9 cellular contexts compared by ENCODE assay signal in the genomic region with DNA sequence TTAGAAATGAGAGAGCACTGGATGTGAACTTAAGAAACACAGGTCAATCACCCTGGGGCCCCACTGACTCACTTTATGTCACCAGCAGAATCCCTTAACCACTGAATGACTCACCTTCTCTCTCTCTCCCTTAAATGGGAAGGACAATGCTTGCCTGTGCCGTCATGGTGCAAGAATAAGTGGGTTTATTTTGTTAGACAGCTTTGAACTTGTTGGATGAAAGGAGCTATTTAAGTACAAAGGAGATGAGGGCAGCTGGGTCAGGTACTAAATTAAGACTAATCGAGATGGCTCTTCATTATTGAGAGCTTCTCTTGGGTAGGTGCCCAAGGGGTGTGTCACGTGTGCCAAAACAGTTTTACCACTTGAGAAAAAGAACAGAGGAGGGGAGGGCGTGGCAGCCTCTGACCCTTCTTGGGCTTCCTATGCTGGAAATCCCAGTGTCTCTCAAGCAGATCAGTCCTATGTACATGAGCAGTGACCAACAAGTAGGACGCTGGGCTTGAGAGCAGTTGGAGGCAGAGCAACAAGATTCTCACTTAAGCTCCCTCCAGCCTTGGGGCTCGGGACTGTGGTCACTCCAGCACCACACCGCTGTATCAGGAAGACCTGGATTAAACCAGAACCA. TPM values are rescaled to one million over a fixed set of nuclear protein-coding genes. Genes with fewer than 3 reads are reported as not detected.
DNase-seq lines count a peak whose midpoint lies in the region; ATAC-seq and TF ChIP-seq lines count a peak whose summit lies in the region.
"Had no signal": no experiment of that assay in that cellular context is flagged by ENCODE, and none has a peak within 500 bp of the region (broad histone marks: within the 10 kb centered on the region; RNA-seq: fewer than 3 reads in every experiment).

No MANE protein-coding gene starts in this region.

- peaks cover 2% of the 10 kb centered on the region for H3K27me3 Mint-ChIP-seq in chondrocyte (ENCODE audit: low read depth)

- peaks cover 14% of the 10 kb centered on the region for H3K4me1 Mint-ChIP-seq in chondrocyte (ENCODE audit: low read depth)

- no peaks in the 10 kb centered on the region for H3K9me3 Mint-ChIP-seq in chondrocyte (ENCODE audit: low read depth)

- peak overlapping the region; percentile 47 for H3K27ac Mint-ChIP-seq in chondrocyte (ENCODE audit: unreplicated experiment)

- no peak overlapping the region for H3K4me3 Mint-ChIP-seq in chondrocyte (ENCODE audit: unreplicated experiment)

- no peak for TF ChIP-seq CTCF in chondrocyte (IDR thresholded peaks at IDR 0.05)

- peaks cover 1% of the 10 kb centered on the region for H3K36me3 Mint-ChIP-seq in chondrocyte (ENCODE audit: low read depth)

- DNase-seq in NCI-H2196 (lab: John Stamatoyannopoulos, UW; ENCODE audit: unreplicated experiment) (peak; percentile 25), NCI-H2196 treated with DMSO at 0.1 percent for 48 hours (lab: John Stamatoyannopoulos, UW; ENCODE audit: unreplicated experiment) (no peak), SKM-1 (lab: John Stamatoyannopoulos, UW; ENCODE audit: unreplicated experiment) (peak; percentile 41), chondrocyte (ENCODE audit: low spot score) (no peak), left lobe of liver (ENCODE audit: low spot score) (no peak), cortex of kidney (lab: John Stamatoyannopoulos, UW) (no peak), NCI-H345 treated with DMSO at 0.1 percent for 48 hours (lab: John Stamatoyannopoulos, UW; ENCODE audit: unreplicated experiment) (no peak)
- peak; percentile 5 to 10 for DNase-seq in stimulated activated CD4-positive, alpha-beta T cell treated with anti-CD3 and anti-CD28 coated beads, Interleukin-1b, Interleukin-23, amount 100 ng/mL, for 4 hours (ENCODE audit: low read depth in 2 of 2)

- no peak for ATAC-seq in left lobe of liver

RNA-seq across cellular contexts. Expression of gene KRT31, which starts 6.7 kb away (rescaled TPM):
- total RNA-seq in chondrocyte (not detected in 3 replicates), left lobe of liver (not detected)
- total RNA-seq: T-helper 2 cell treated with Interferon-gamma antibody and Interleukin-4, amounts not matched to agents 100 ng/mL and 5 ng/mL, for 36 hours had no signal

RNA-seq across cellular contexts. Expression of gene KRT37, which starts 20.2 kb away (rescaled TPM):
- total RNA-seq in chondrocyte: not detected in 3 replicates
- total RNA-seq in left lobe of liver: not detected
- total RNA-seq: T-helper 2 cell treated with Interferon-gamma antibody and Interleukin-4, amounts not matched to agents 100 ng/mL and 5 ng/mL, for 36 hours had no signal

RNA-seq across cellular contexts. Expression of gene KRT34, which starts 22.0 kb away (rescaled TPM):
- total RNA-seq in chondrocyte: not detected in 3 replicates
- total RNA-seq in left lobe of liver: not detected
- total RNA-seq: T-helper 2 cell treated with Interferon-gamma antibody and Interleukin-4, amounts not matched to agents 100 ng/mL and 5 ng/mL, for 36 hours had no signal

RNA-seq across cellular contexts. Expression of gene KRT33B, which starts 34.5 kb away (rescaled TPM):
- total RNA-seq in chondrocyte (not detected in 3 replicates), left lobe of liver (not detected)
- total RNA-seq: T-helper 2 cell treated with Interferon-gamma antibody and Interleukin-4, amounts not matched to agents 100 ng/mL and 5 ng/mL, for 36 hours had no signal

RNA-seq across cellular contexts. Expression of gene KRT38, which starts 36.6 kb away (rescaled TPM):
- not detected in 3 replicates for total RNA-seq in chondrocyte
- not detected for total RNA-seq in left lobe of liver
- total RNA-seq: T-helper 2 cell treated with Interferon-gamma antibody and Interleukin-4, amounts not matched to agents 100 ng/mL and 5 ng/mL, for 36 hours had no signal

Comparison
In these comparisons a context has a peak if more than half of its experiments do, and no peak if none do; other contexts are left out.
1. DNase-seq: peak in NCI-H2196 (single experiment), SKM-1 (single experiment) and stimulated activated CD4-positive, alpha-beta T cell treated with anti-CD3 and anti-CD28 coated beads, Interleukin-1b, Interleukin-23, amount 100 ng/mL, for 4 hours (2 of 2); none in NCI-H2196 treated with DMSO at 0.1 percent for 48 hours (single experiment), chondrocyte (single experiment), left lobe of liver (single experiment), cortex of kidney (single experiment) and NCI-H345 treated with DMSO at 0.1 percent for 48 hours (single experiment).